10 cellular contexts compared by ENCODE assay signal in genomic region chr15:95669146-95669922, GRCh38.
DNase-seq lines count a peak whose midpoint lies in the region; ATAC-seq lines count a peak whose summit lies in the region.
"Had no signal": no experiment of that assay in that cellular context is flagged by ENCODE, and none has a peak within 500 bp of the region (broad histone marks: within the 10 kb centered on the region; RNA-seq: fewer than 3 reads in every experiment).

No MANE protein-coding gene starts in this region.

- no peaks in the 10 kb centered on the region for H3K36me3 ChIP-seq in ACC112 (ENCODE audit: insufficient read depth, low read length)
- H3K36me3 ChIP-seq: sigmoid colon had no signal

- no peaks in the 10 kb centered on the region for H3K79me2 ChIP-seq in ACC112 (ENCODE audit: control insufficient read depth, insufficient read depth, low read length, unreplicated experiment)

- no peaks in the 10 kb centered on the region for H3K27me3 ChIP-seq in ACC112 (ENCODE audit: insufficient read depth, low read length)
- H3K27me3 ChIP-seq: sigmoid colon had no signal

- H2AFZ ChIP-seq in ACC112 (ENCODE audit: low read length, unreplicated experiment): peak overlapping the region; percentile 93

- DNase-seq in RPMI8226 (peak; percentile 17), iris pigment epithelial cell (ENCODE audit: low read depth) (peak; percentile 52), DMS53 (lab: John Stamatoyannopoulos, UW) (no peak), NCI-H2029 treated with DMSO at 0.1 percent for 48 hours (lab: John Stamatoyannopoulos, UW) (no peak)
- DNase-seq in stimulated activated naive CD4-positive, alpha-beta T cell treated with Interleukin-2 at 50 U/mL for 16 hours (lab: John Stamatoyannopoulos, UW): no peak
- DNase-seq: erythroblast, sigmoid colon had no signal

- H3K27ac ChIP-seq in ACC112 (ENCODE audit: low read depth, low read length): peak overlapping the region; percentile 9

- peak overlapping the region; percentile 67 for H3K4me3 ChIP-seq in ACC112 (ENCODE audit: low read depth, low read length)
- H3K4me3 ChIP-seq: sigmoid colon had no signal

- peak; percentile 61 for ATAC-seq in GM19035 (IDR thresholded peaks at IDR 0.05; ENCODE audit: unreplicated experiment)
- no peak for ATAC-seq in HG02973 (IDR thresholded peaks at IDR 0.05; ENCODE audit: unreplicated experiment)

- H3K4me1 ChIP-seq in ACC112 (ENCODE audit: control insufficient read depth, insufficient read depth, low read length, unreplicated experiment): peaks cover 15% of the 10 kb centered on the region

Comparison
In these comparisons a context has a peak if more than half of its experiments do, and no peak if none do; other contexts are left out.
1. DNase-seq: peak in RPMI8226 (single experiment) and iris pigment epithelial cell (single experiment); none in DMS53 (single experiment), NCI-H2029 treated with DMSO at 0.1 percent for 48 hours (single experiment) and stimulated activated naive CD4-positive, alpha-beta T cell treated with Interleukin-2 at 50 U/mL for 16 hours (single experiment).